Comparison of ENCODE assay signal across 10 cellular contexts in genomic region chr11:134254433-134254832, GRCh38. TPM values are rescaled to one million over a fixed set of nuclear protein-coding genes. Genes with fewer than 3 reads are reported as not detected.
A peak's percentile ranks its signal among the peaks of the same experiment; 100 is the strongest.
DNase-seq lines count a peak whose midpoint lies in the region; ATAC-seq and TF ChIP-seq lines count a peak whose summit lies in the region.
"Had no signal": no experiment of that assay in that cellular context is flagged by ENCODE, and none has a peak within 500 bp of the region (broad histone marks: within the 10 kb centered on the region; RNA-seq: fewer than 3 reads in every experiment).

No MANE protein-coding gene starts in this region.

- ATAC-seq in HCT116 (no peak), T-helper 17 cell (no peak), GM21717 (IDR thresholded peaks at IDR 0.05; ENCODE audit: unreplicated experiment) (no peak), HG03432 (IDR thresholded peaks at IDR 0.05; ENCODE audit: unreplicated experiment) (no peak)

- TF ChIP-seq POLR2A in HCT116 (IDR thresholded peaks at IDR 0.05; ENCODE audit: borderline replicate concordance, extremely low read depth, insufficient read depth, insufficient read length), result no peak

- CTCF ChIA-PET in HCT116 (lab: Charles Lee), result no interaction called here

- RAD21 ChIA-PET in HCT116 (lab: Charles Lee; ENCODE audit: low non-redundant PET in 1 of 2, low total read pairs in 2 of 2, uncharacterized antibody in 2 of 2, unreplicated experiment in 2 of 2), result no interaction called here

- peak overlapping the region; percentile 73 to 79 for H3K4me3 ChIP-seq in HCT116 (replicated peaks in 1 of 2; ENCODE audit: low read depth in 1 of 2, low read length in 2 of 2)
- peak overlapping the region; percentile 63 to 98 for H3K4me3 ChIP-seq in foreskin fibroblast (ENCODE audit: low read depth in 1 of 2, low read length in 2 of 2)
- H3K4me3 ChIP-seq in skeletal muscle tissue (ENCODE audit: low read length in 3 of 3), result peak overlapping the region; percentile 55 to 79 (median 72)

- TF ChIP-seq RAD21 in HCT116 (IDR thresholded peaks at IDR 0.05; ENCODE audit: low read depth), result no peak

- TF ChIP-seq CTCF in HCT116 (IDR thresholded peaks at IDR 0.05 in 2 of 3, conservative IDR thresholded peaks at IDR 0.05 in 1 of 3; ENCODE audit: borderline replicate concordance in 1 of 3, insufficient read depth in 1 of 3, low read depth in 2 of 3, low read length in 2 of 3) (no peak), foreskin fibroblast (IDR thresholded peaks at IDR 0.05; ENCODE audit: low read depth, low read length) (no peak)

- H3K79me2 ChIP-seq in HCT116 (ENCODE audit: insufficient read depth, low read length), result peaks cover 23% of the 10 kb centered on the region

- peak overlapping the region; percentile 98 for H3K4me3 Mint-ChIP-seq in T-helper 17 cell

- no peaks in the 10 kb centered on the region for H4K20me1 ChIP-seq in HCT116 (ENCODE audit: insufficient read depth)

- H3K36me3 Mint-ChIP-seq in T-helper 17 cell (ENCODE audit: low read depth), result peaks cover 5% of the 10 kb centered on the region

- H3K27ac ChIP-seq in HCT116 (ENCODE audit: low read depth, low read length) (no peak overlapping the region), skeletal muscle tissue (ENCODE audit: low read depth, low read length) (no peak overlapping the region)

- H3K4me1 Mint-ChIP-seq in T-helper 17 cell, result peaks cover 31% of the 10 kb centered on the region

- H3K27ac Mint-ChIP-seq in T-helper 17 cell, result no peak overlapping the region

- DNase-seq in HCT116 (ENCODE audit: low read depth, low spot score), result no peak
- DNase-seq in T-helper 17 cell, result no peak
- no peak for DNase-seq in foreskin fibroblast
- no peak for DNase-seq in NCI-H187 (lab: John Stamatoyannopoulos, UW)
- DNase-seq in NCI-H1930 (lab: John Stamatoyannopoulos, UW), result no peak
- DNase-seq: activated CD4-positive, CD25-positive, alpha-beta regulatory T cell treated with anti-CD3 and anti-CD28 coated beads, Interleukin-2, amount 50 U/mL, for 72 hours; stimulated activated naive CD4-positive, alpha-beta T cell had no signal

- H3K9me2 ChIP-seq in HCT116 (ENCODE audit: insufficient read depth), result no peaks in the 10 kb centered on the region

- TSS peak; percentile 47 for BruUV-seq in HCT116 (replicated peaks; lab: Mats Ljungman, UMichigan)

- POLR2A ChIA-PET in HCT116 (lab: Charles Lee), result no interaction called here

- H3K27me3 ChIP-seq in HCT116 (ENCODE audit: insufficient read depth, low read length) (no peaks in the 10 kb centered on the region), skeletal muscle tissue (ENCODE audit: control insufficient read depth in 3 of 3, insufficient read depth in 3 of 3, low read length in 3 of 3) (no peaks in the 10 kb centered on the region)

- H3K9me3 ChIP-seq in HCT116 (ENCODE audit: control insufficient read depth in 1 of 2, insufficient read depth in 1 of 2, low read depth in 1 of 2, low read length in 2 of 2), result no peaks in the 10 kb centered on the region
- no peaks in the 10 kb centered on the region for H3K9me3 ChIP-seq in T-helper 17 cell (ENCODE audit: control insufficient read depth, low read length, poor library complexity, severe bottlenecking)
- no peaks in the 10 kb centered on the region for H3K9me3 ChIP-seq in skeletal muscle tissue (ENCODE audit: control insufficient read depth in 3 of 3, low read length in 3 of 3)

- peak overlapping the region; percentile 74 for H3K9ac ChIP-seq in HCT116 (ENCODE audit: low read length)
- peak overlapping the region; percentile 47 to 66 (median 58) for H3K9ac ChIP-seq in skeletal muscle tissue (ENCODE audit: low read depth in 1 of 3, low read length in 3 of 3)

- no peaks in the 10 kb centered on the region for H3K27me3 Mint-ChIP-seq in T-helper 17 cell

- H3K4me1 ChIP-seq in HCT116 (ENCODE audit: control insufficient read depth in 1 of 2, insufficient read depth in 2 of 2, low read length in 2 of 2), result peaks cover 2 to 9% of the 10 kb centered on the region in 2 experiments; a peak in 2 of 4 replicates
- H3K4me1 ChIP-seq in skeletal muscle tissue (ENCODE audit: control insufficient read depth in 3 of 3, insufficient read depth in 3 of 3, low read length in 3 of 3), result peaks cover 14 to 20% (median 18%) of the 10 kb centered on the region in 3 donors

- intact Hi-C loops in HCT116 (cut with micrococcal nuclease), result loop anchor here (10.0 kb wide), 2 partner anchors 320 to 330 kb away; no protein-coding TSS in a partner anchor

- H3K4me2 ChIP-seq in HCT116 (ENCODE audit: low read length), result peak overlapping the region; percentile 87

- H3K36me3 ChIP-seq in HCT116 (ENCODE audit: control insufficient read depth in 1 of 2, insufficient read depth in 2 of 2, low read length in 2 of 2) (0 out of 4 replicates have a peak, but pooled peaks cover 0 to 4% of the 10 kb centered on the region in 2 experiments), skeletal muscle tissue (ENCODE audit: control insufficient read depth in 3 of 3, insufficient read depth in 3 of 3, low read length in 3 of 3) (peaks cover 22 to 37% (median 35%) of the 10 kb centered on the region in 3 donors)

- no peak overlapping the region for H2AFZ ChIP-seq in HCT116 (ENCODE audit: low read depth, low read length, poor library complexity, severe bottlenecking)

TF ChIP-seq in HCT116, 20 proteins besides CTCF, POLR2A, EP300 and RAD21 (continues in another document):
- TF ChIP-seq EZH2phosphoT487 (IDR thresholded peaks at IDR 0.05; ENCODE audit: borderline replicate concordance) (no peak), SRF (IDR thresholded peaks at IDR 0.05; ENCODE audit: low read depth) (no peak), REST (IDR thresholded peaks at IDR 0.05; ENCODE audit: low read depth) (no peak), ELF1 (IDR thresholded peaks at IDR 0.05; ENCODE audit: borderline replicate concordance, low read depth) (no peak), ATF3 (IDR thresholded peaks at IDR 0.05) (no peak), ZBTB33 (IDR thresholded peaks at IDR 0.05; ENCODE audit: extremely low read depth, insufficient replicate concordance, low read length) (no peak), SIN3A (IDR thresholded peaks at IDR 0.05; ENCODE audit: low read depth) (no peak), SP1 (IDR thresholded peaks at IDR 0.05; ENCODE audit: low read depth) (no peak), MAX (IDR thresholded peaks at IDR 0.05) (no peak)

RNA-seq across cellular contexts. Expression of gene ACAD8, which starts 1.1 kb away (rescaled TPM):
- total RNA-seq in HCT116 (2021; ENCODE audit: unreplicated experiment) (21.0 TPM), T-helper 17 cell (10 to 100 TPM; 20.3 to 23.6 TPM), skeletal muscle tissue (13.0 TPM)
- 15.1 and 16.0 TPM in 2 replicates for polyA plus RNA-seq in HCT116 (2012)

RNA-seq across cellular contexts. Expression of gene THYN1, which starts 1.3 kb away (rescaled TPM):
- total RNA-seq in HCT116 (2021; ENCODE audit: unreplicated experiment) (32.2 TPM), T-helper 17 cell (10 to 100 TPM; 32.9 to 36.5 TPM), skeletal muscle tissue (31.3 TPM)
- polyA plus RNA-seq in HCT116 (2012), result 26.2 and 40.0 TPM in 2 replicates

RNA-seq across cellular contexts. Expression of gene GLB1L3, which starts 21.7 kb away (rescaled TPM):
- total RNA-seq in HCT116 (2021; ENCODE audit: unreplicated experiment) (not detected), T-helper 17 cell (1 to 10 TPM; 2.0 to 2.2 TPM), skeletal muscle tissue (not detected)
- not detected in 2 replicates for polyA plus RNA-seq in HCT116 (2012)

RNA-seq across cellular contexts. Expression of gene VPS26B, which starts 30.0 kb away (rescaled TPM):
- total RNA-seq in HCT116 (2021; ENCODE audit: unreplicated experiment), result 26.6 TPM
- 20.9 and 22.4 TPM in 2 replicates for polyA plus RNA-seq in HCT116 (2012)
- 10 to 100 TPM; 49.9 to 51.1 TPM for total RNA-seq in T-helper 17 cell
- total RNA-seq in skeletal muscle tissue, result 19.8 TPM

RNA-seq across cellular contexts. Expression of gene NCAPD3, which starts 30.7 kb away (rescaled TPM):
- total RNA-seq in HCT116 (2021; ENCODE audit: unreplicated experiment) (71.0 TPM), T-helper 17 cell (10 to 100 TPM; 26.8 to 31.4 TPM), skeletal muscle tissue (11.0 TPM)
- polyA plus RNA-seq in HCT116 (2012), result 38.5 and 40.3 TPM in 2 replicates
